In the genomic region with DNA sequence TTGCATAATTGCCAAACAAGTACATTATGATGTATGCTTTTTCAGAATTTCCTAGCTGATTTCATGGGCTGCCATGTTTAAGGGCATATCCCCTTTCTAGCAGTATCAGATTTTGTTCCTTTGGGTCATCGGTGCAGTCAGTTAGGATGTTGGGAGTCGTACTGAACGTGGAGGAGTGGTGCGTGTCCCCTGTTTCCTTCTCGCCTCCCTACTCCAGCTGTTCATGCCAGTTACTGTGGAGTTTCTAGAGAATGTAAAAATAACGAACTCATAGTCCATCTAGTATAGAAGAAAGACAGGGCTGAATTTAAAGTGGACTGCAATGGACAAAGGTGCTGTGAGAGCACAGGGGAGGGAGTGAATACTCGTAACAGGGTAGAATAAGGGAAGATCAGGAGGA, we compare ENCODE assay signal across 37 cellular contexts.
"Had no signal": no experiment of that assay in that cellular context is flagged by ENCODE, and none has a peak within 500 bp of the region (broad histone marks: within the 10 kb centered on the region; RNA-seq: fewer than 3 reads in every experiment).

No MANE protein-coding gene starts in this region.

- H3K27me3 ChIP-seq: ascending aorta, cardiac muscle cell, MG63, SJSA1 had no signal

- H3K4me3 ChIP-seq: ascending aorta, cardiac muscle cell, MG63, SJSA1 had no signal

- FAIRE-seq: TTC549 had no signal

- DNase-seq: activated CD4-positive, alpha-beta memory T cell treated with anti-CD3 and anti-CD28 coated beads, Interleukin-2, amount 10 ng/mL, durations not matched to agents 7 days and 5 days; activated CD4-positive, alpha-beta T cell treated with anti-CD3 and anti-CD28 coated beads for 1 hour; activated CD4-positive, alpha-beta T cell treated with anti-CD3 and anti-CD28 coated beads for 48 hours; activated CD4-positive, CD25-positive, alpha-beta regulatory T cell; activated CD8-positive, alpha-beta memory T cell treated with anti-CD3 and anti-CD28 coated beads for 24 hours; activated CD8-positive, alpha-beta memory T cell treated with anti-CD3 and anti-CD28 coated beads, Interleukin-2, amount 10 ng/mL, durations not matched to agents 7 days and 5 days; activated CD8-positive, alpha-beta memory T cell treated with anti-CD3 and anti-CD28 coated beads, Interleukin-2, amount 50 U/mL, for 48 hours; activated effector memory CD4-positive, alpha-beta T cell treated with anti-CD3 and anti-CD28 coated beads, Interleukin-2, amount 50 U/mL, for 16 hours; activated naive CD4-positive, alpha-beta T cell; activated naive CD4-positive, alpha-beta T cell treated with anti-CD3 and anti-CD28 coated beads, Interleukin-2, amount 50 U/mL, for 16 hours; activated naive CD8-positive, alpha-beta T cell treated with anti-CD3 and anti-CD28 coated beads for 36 hours; activated T-cell treated with anti-CD3 and anti-CD28 coated beads, Interleukin-2, amount 50 U/mL, for 72 hours; amniotic stem cell; KG1; MG63; NCI-H1092 treated with DMSO at 0.1 percent for 48 hours; NCI-H1417; NCI-H146; NCI-H187 treated with DMSO at 0.1 percent for 48 hours; NCI-H2081; NCI-H226; NCI-H446 treated with DMSO at 0.1 percent for 48 hours; NCI-H524; NCI-H69; NCI-H82; SHP77; SK-N-SH had no signal

- H3K9ac ChIP-seq: SK-N-SH had no signal

- H3K9me3 ChIP-seq: ascending aorta, MG63, SJSA1, SK-N-SH had no signal

- H3K27ac ChIP-seq: ascending aorta, cardiac muscle cell, SJSA1, VCaP had no signal

- H3K4me1 ChIP-seq: ascending aorta had no signal

- H3K27ac Mint-ChIP-seq: activated CD4-positive, alpha-beta memory T cell treated with anti-CD3 and anti-CD28 coated beads, Interleukin-2, amount 10 ng/mL, durations not matched to agents 7 days and 5 days; activated CD8-positive, alpha-beta memory T cell treated with anti-CD3 and anti-CD28 coated beads, Interleukin-2, amount 10 ng/mL, durations not matched to agents 7 days and 5 days; activated naive CD8-positive, alpha-beta T cell treated with anti-CD3 and anti-CD28 coated beads for 36 hours; activated T-cell treated with anti-CD3 and anti-CD28 coated beads, Interleukin-2, amount 50 U/mL, for 72 hours; activated T-helper 17 cell treated with anti-CD3 and anti-CD28 coated beads, Interleukin-2, amount 50 U/mL, for 72 hours; T-helper 1 cell treated with Interleukin-12 subunit alpha and Interleukin-12 subunit beta and Interleukin-4 antibody, amounts not matched to agents 30 μg/mL and 1 μg/mL, for 36 hours; T-helper 2 cell treated with Interferon-gamma antibody and Interleukin-4, amounts not matched to agents 5 μg/mL and 100 μg/mL, for 36 hours had no signal

- H3K9me3 Mint-ChIP-seq: activated CD4-positive, alpha-beta memory T cell treated with anti-CD3 and anti-CD28 coated beads, Interleukin-2, amount 10 ng/mL, durations not matched to agents 7 days and 5 days; activated naive CD8-positive, alpha-beta T cell treated with anti-CD3 and anti-CD28 coated beads for 36 hours; activated T-cell treated with anti-CD3 and anti-CD28 coated beads, Interleukin-2, amount 50 U/mL, for 72 hours; activated T-helper 17 cell treated with anti-CD3 and anti-CD28 coated beads, Interleukin-2, amount 50 U/mL, for 72 hours; central memory CD8-positive, alpha-beta T cell; T-helper 1 cell treated with Interleukin-12 subunit alpha and Interleukin-12 subunit beta and Interleukin-4 antibody, amounts not matched to agents 30 μg/mL and 1 μg/mL, for 36 hours; T-helper 2 cell treated with Interferon-gamma antibody and Interleukin-4, amounts not matched to agents 5 μg/mL and 100 μg/mL, for 36 hours had no signal

- H3K36me3 ChIP-seq: ascending aorta, cardiac muscle cell, MG63, SJSA1 had no signal

- H3K4me3 Mint-ChIP-seq: activated CD4-positive, alpha-beta memory T cell treated with anti-CD3 and anti-CD28 coated beads, Interleukin-2, amount 10 ng/mL, durations not matched to agents 7 days and 5 days; activated CD8-positive, alpha-beta memory T cell treated with anti-CD3 and anti-CD28 coated beads, Interleukin-2, amount 10 ng/mL, durations not matched to agents 7 days and 5 days; activated naive CD8-positive, alpha-beta T cell treated with anti-CD3 and anti-CD28 coated beads for 36 hours; activated T-cell treated with anti-CD3 and anti-CD28 coated beads, Interleukin-2, amount 50 U/mL, for 72 hours; activated T-helper 17 cell treated with anti-CD3 and anti-CD28 coated beads, Interleukin-2, amount 50 U/mL, for 72 hours; central memory CD8-positive, alpha-beta T cell; T-helper 1 cell treated with Interleukin-12 subunit alpha and Interleukin-12 subunit beta and Interleukin-4 antibody, amounts not matched to agents 30 μg/mL and 1 μg/mL, for 36 hours; T-helper 2 cell treated with Interferon-gamma antibody and Interleukin-4, amounts not matched to agents 5 μg/mL and 100 μg/mL, for 36 hours had no signal

- H3K4me2 ChIP-seq: SK-N-SH had no signal

- H3K4me1 Mint-ChIP-seq: activated CD4-positive, alpha-beta memory T cell treated with anti-CD3 and anti-CD28 coated beads, Interleukin-2, amount 10 ng/mL, durations not matched to agents 7 days and 5 days; activated CD8-positive, alpha-beta memory T cell treated with anti-CD3 and anti-CD28 coated beads, Interleukin-2, amount 10 ng/mL, durations not matched to agents 7 days and 5 days; activated naive CD8-positive, alpha-beta T cell treated with anti-CD3 and anti-CD28 coated beads for 36 hours; activated T-helper 17 cell treated with anti-CD3 and anti-CD28 coated beads, Interleukin-2, amount 50 U/mL, for 72 hours; central memory CD8-positive, alpha-beta T cell had no signal

- ATAC-seq: activated CD8-positive, alpha-beta memory T cell treated with anti-CD3 and anti-CD28 coated beads, Interleukin-2, amount 10 ng/mL, durations not matched to agents 7 days and 5 days; activated T-cell treated with anti-CD3 and anti-CD28 coated beads, Interleukin-2, amount 50 U/mL, for 72 hours; activated T-helper 17 cell treated with anti-CD3 and anti-CD28 coated beads, Interleukin-2, amount 50 U/mL, for 72 hours; Panc1 had no signal

- H3K36me3 Mint-ChIP-seq: activated CD8-positive, alpha-beta memory T cell treated with anti-CD3 and anti-CD28 coated beads, Interleukin-2, amount 10 ng/mL, durations not matched to agents 7 days and 5 days; activated naive CD8-positive, alpha-beta T cell treated with anti-CD3 and anti-CD28 coated beads for 36 hours had no signal
